In genomic region chr1:33576821-33577599, GRCh38 we compare ENCODE assay signal across 19 cellular contexts.
A peak's percentile ranks its signal among the peaks of the same experiment; 100 is the strongest.
DNase-seq lines count a peak whose midpoint lies in the region; ATAC-seq and TF ChIP-seq lines count a peak whose summit lies in the region.
"Had no signal": no experiment of that assay in that cellular context is flagged by ENCODE, and none has a peak within 500 bp of the region (broad histone marks: within the 10 kb centered on the region; RNA-seq: fewer than 3 reads in every experiment).

No MANE protein-coding gene starts in this region.

- H3K9me2 ChIP-seq in SK-N-SH, result no peaks in the 10 kb centered on the region

- DNase-seq in SK-N-SH, result peak; percentile 12
- no peak for DNase-seq in NCI-H526 treated with DMSO at 0.1 percent for 48 hours (lab: John Stamatoyannopoulos, UW)
- DNase-seq in GF-D8 (lab: John Stamatoyannopoulos, UW), result no peak
- DNase-seq: GDM1, NCI-H1092 treated with DMSO at 0.1 percent for 48 hours, NCI-H1694, NCI-H2107, NCI-H226, NCI-H524, SJCRH30, SW 1271, T-helper 2 cell had no signal

- no peak overlapping the region for H3K4me2 ChIP-seq in SK-N-SH

- H2AFZ ChIP-seq in SK-N-SH (ENCODE audit: low read depth), result no peak overlapping the region

- H3K79me2 ChIP-seq in SK-N-SH (ENCODE audit: insufficient read depth), result no peaks in the 10 kb centered on the region

- H3K27me3 ChIP-seq in SK-N-SH (ENCODE audit: insufficient read depth) (no peaks in the 10 kb centered on the region; the same call in 1 of the 2 replicates), duodenal mucosa (ENCODE audit: control insufficient read depth in 1 of 2, insufficient read depth in 2 of 2, low read length in 2 of 2) (peaks cover 0 to 2% of the 10 kb centered on the region in 2 donors), gastroesophageal sphincter (no peaks in the 10 kb centered on the region)

- POLR2A ChIA-PET in SK-N-SH (lab: Yijun Ruan, JAX), result no interaction called here
- POLR2A ChIA-PET in HEK293 (lab: Yijun Ruan, JAX), result no interaction called here

- no peak for TF ChIP-seq CTCF in SK-N-SH (IDR thresholded peaks at IDR 0.05)
- TF ChIP-seq CTCF in HEK293 (tag by site-specific recombination; IDR thresholded peaks at IDR 0.05), result no peak
- TF ChIP-seq CTCF in gastroesophageal sphincter (IDR thresholded peaks at IDR 0.05), result no peak

- no peak overlapping the region for H3K4me3 ChIP-seq in SK-N-SH (ENCODE audit: low read depth in 2 of 2, low read length in 1 of 2)
- no peak overlapping the region for H3K4me3 ChIP-seq in HEK293 (ENCODE audit: low read depth, low read length)
- peak overlapping the region; percentile 29 to 35 for H3K4me3 ChIP-seq in duodenal mucosa (ENCODE audit: low read depth in 1 of 2, low read length in 2 of 2)
- no peak overlapping the region for H3K4me3 ChIP-seq in gastroesophageal sphincter
- H3K4me3 ChIP-seq: SJCRH30 had no signal

- no peaks in the 10 kb centered on the region for H3K9me3 ChIP-seq in SK-N-SH
- no peaks in the 10 kb centered on the region for H3K9me3 ChIP-seq in HEK293 (ENCODE audit: control insufficient read depth, insufficient read depth, low read depth, low read length)
- H3K9me3 ChIP-seq in duodenal mucosa (ENCODE audit: control insufficient read depth in 1 of 2, low read length in 2 of 2), result no peaks in the 10 kb centered on the region
- H3K9me3 ChIP-seq in gastroesophageal sphincter, result no peaks in the 10 kb centered on the region

- H4K20me1 ChIP-seq in SK-N-SH (ENCODE audit: insufficient read depth), result no peaks in the 10 kb centered on the region

- CTCF ChIA-PET in SK-N-SH (lab: Yijun Ruan, JAX), result no interaction called here
- CTCF ChIA-PET in HEK293 (lab: Yijun Ruan, JAX), result interaction anchor here (0.6 to 0.7 kb wide), 4 partner anchors 77 to 1290 kb away, joined by 3 to 4 read pairs (median 3); no protein-coding TSS in a partner anchor

- no peaks in the 10 kb centered on the region for H3K4me1 ChIP-seq in SK-N-SH (ENCODE audit: control insufficient read depth in 1 of 2, insufficient read depth in 2 of 2, low read depth in 1 of 2, low read length in 1 of 2)
- H3K4me1 ChIP-seq in HEK293 (ENCODE audit: control insufficient read depth, insufficient read depth, low read length), result no peaks in the 10 kb centered on the region
- peaks cover 11 to 25% of the 10 kb centered on the region in 2 donors for H3K4me1 ChIP-seq in duodenal mucosa (ENCODE audit: control insufficient read depth in 1 of 2, insufficient read depth in 2 of 2, low read length in 2 of 2)
- H3K4me1 ChIP-seq in gastroesophageal sphincter, result peaks cover 0 to 31% (median 17%) of the 10 kb centered on the region in 3 donors
- H3K4me1 ChIP-seq: SJCRH30 had no signal

- TF ChIP-seq EP300 in SK-N-SH (IDR thresholded peaks at IDR 0.05; ENCODE audit: borderline replicate concordance in 1 of 2, low read depth in 1 of 2, low read length in 1 of 2), result no peak
- no peak for TF ChIP-seq EP300 in gastroesophageal sphincter (IDR thresholded peaks at IDR 0.05)

- 41% methylated on average over 11 of the region's 11 CpGs for WGBS in SK-N-SH (ENCODE audit: low lambda C conversion rate)
- WGBS in gastroesophageal sphincter (ENCODE audit: low coverage in 1 of 2), 2 donors, result 76 to 89% methylated on average over 3 to 8 of the region's 11 CpGs

- no peaks in the 10 kb centered on the region for H3K36me3 ChIP-seq in SK-N-SH (replicated peaks in 1 of 2; ENCODE audit: control insufficient read depth in 1 of 2, insufficient read depth in 2 of 2, low read length in 1 of 2)
- H3K36me3 ChIP-seq in HEK293 (ENCODE audit: control insufficient read depth in 2 of 2, insufficient read depth in 1 of 2, low read length in 2 of 2), result no peaks in the 10 kb centered on the region
- H3K36me3 ChIP-seq in duodenal mucosa (ENCODE audit: control insufficient read depth in 1 of 2, insufficient read depth in 2 of 2, low read length in 2 of 2), result no peaks in the 10 kb centered on the region
- no peaks in the 10 kb centered on the region for H3K36me3 ChIP-seq in gastroesophageal sphincter
- H3K36me3 ChIP-seq: SJCRH30 had no signal

- ATAC-seq in SK-N-SH treated with all-trans-retinoic acid at 6 μM for 48 hours (no peak), gastroesophageal sphincter (no peak)
- ATAC-seq: Panc1 had no signal

- H3K9ac ChIP-seq in SK-N-SH (no peak overlapping the region), duodenal mucosa (ENCODE audit: low read depth in 1 of 2, low read length in 2 of 2) (no peak overlapping the region)

- no peak for TF ChIP-seq POLR2A in gastroesophageal sphincter (IDR thresholded peaks at IDR 0.05)

- no peaks in the 10 kb centered on the region for H3F3A ChIP-seq in SK-N-SH (replicated peaks; ENCODE audit: insufficient read depth)

- H3K27ac ChIP-seq in SK-N-SH (ENCODE audit: low read depth in 2 of 2, low read length in 1 of 2) (no peak overlapping the region), HEK293 (ENCODE audit: extremely low read depth, low read depth, low read length) (no peak overlapping the region), duodenal mucosa (ENCODE audit: low read depth, low read length) (no peak overlapping the region), gastroesophageal sphincter (no peak overlapping the region)
- H3K27ac ChIP-seq: C4-2B, HL-60, SJCRH30 had no signal

- TF ChIP-seq RAD21 in SK-N-SH (IDR thresholded peaks at IDR 0.05; ENCODE audit: low read length), result no peak

TF ChIP-seq in SK-N-SH, 30 proteins besides CTCF, POLR2A, EP300 and RAD21 (continues in another document):
- TF ChIP-seq, protein P1, sequence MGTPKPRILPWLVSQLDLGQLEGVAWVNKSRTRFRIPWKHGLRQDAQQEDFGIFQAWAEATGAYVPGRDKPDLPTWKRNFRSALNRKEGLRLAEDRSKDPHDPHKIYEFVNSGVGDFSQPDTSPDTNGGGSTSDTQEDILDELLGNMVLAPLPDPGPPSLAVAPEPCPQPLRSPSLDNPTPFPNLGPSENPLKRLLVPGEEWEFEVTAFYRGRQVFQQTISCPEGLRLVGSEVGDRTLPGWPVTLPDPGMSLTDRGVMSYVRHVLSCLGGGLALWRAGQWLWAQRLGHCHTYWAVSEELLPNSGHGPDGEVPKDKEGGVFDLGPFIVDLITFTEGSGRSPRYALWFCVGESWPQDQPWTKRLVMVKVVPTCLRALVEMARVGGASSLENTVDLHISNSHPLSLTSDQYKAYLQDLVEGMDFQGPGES (IDR thresholded peaks at IDR 0.05; ENCODE audit: low read depth, low read length), result no peak
- TF ChIP-seq FOXJ3 (CRISPR knock-in tag; IDR thresholded peaks at IDR 0.05) (no peak), RCOR1 (IDR thresholded peaks at IDR 0.05; ENCODE audit: low read length) (no peak), NRF1 (IDR thresholded peaks at IDR 0.05; ENCODE audit: low read depth, low read length) (no peak), EZH2phosphoT487 (IDR thresholded peaks at IDR 0.05; ENCODE audit: borderline replicate concordance, low read depth) (no peak), RFX5 (IDR thresholded peaks at IDR 0.05; ENCODE audit: low read length) (no peak)

TF ChIP-seq in SK-N-SH treated with all-trans-retinoic acid at 6 μM for 48 hours, 23 proteins besides CTCF, POLR2A, EP300 and RAD21 (continues in another document):
- no peak for TF ChIP-seq ZNF70 (CRISPR knock-in tag; IDR thresholded peaks at IDR 0.05)
- no peak for TF ChIP-seq PPARA (CRISPR knock-in tag; IDR thresholded peaks at IDR 0.05; ENCODE audit: borderline replicate concordance)
- TF ChIP-seq ESRRG (CRISPR knock-in tag; IDR thresholded peaks at IDR 0.05), result no peak
- TF ChIP-seq, protein P2, sequence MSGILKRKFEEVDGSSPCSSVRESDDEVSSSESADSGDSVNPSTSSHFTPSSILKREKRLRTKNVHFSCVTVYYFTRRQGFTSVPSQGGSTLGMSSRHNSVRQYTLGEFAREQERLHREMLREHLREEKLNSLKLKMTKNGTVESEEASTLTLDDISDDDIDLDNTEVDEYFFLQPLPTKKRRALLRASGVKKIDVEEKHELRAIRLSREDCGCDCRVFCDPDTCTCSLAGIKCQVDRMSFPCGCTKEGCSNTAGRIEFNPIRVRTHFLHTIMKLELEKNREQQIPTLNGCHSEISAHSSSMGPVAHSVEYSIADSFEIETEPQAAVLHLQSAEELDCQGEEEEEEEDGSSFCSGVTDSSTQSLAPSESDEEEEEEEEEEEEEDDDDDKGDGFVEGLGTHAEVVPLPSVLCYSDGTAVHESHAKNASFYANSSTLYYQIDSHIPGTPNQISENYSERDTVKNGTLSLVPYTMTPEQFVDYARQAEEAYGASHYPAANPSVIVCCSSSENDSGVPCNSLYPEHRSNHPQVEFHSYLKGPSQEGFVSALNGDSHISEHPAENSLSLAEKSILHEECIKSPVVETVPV (CRISPR knock-in tag; IDR thresholded peaks at IDR 0.05), result no peak

TF ChIP-seq in HEK293, 187 proteins besides CTCF, POLR2A, EP300 and RAD21:
- TF ChIP-seq ZNF175 (tag by site-specific recombination; IDR thresholded peaks at IDR 0.05) (no peak), SCRT2 (tag by site-specific recombination; IDR thresholded peaks at IDR 0.05) (0 out of 2 replicates have a peak, but pooled peaks have one; percentile 12)
TF ChIP-seq in HEK293: peak in this region for 1.

Comparison
In these comparisons a context has a peak if more than half of its experiments do, and no peak if none do; other contexts are left out.
1. H3K4me3 ChIP-seq: peak in duodenal mucosa (2 of 2); none in SK-N-SH (0 of 2), HEK293 (single experiment) and gastroesophageal sphincter (0 of 2).